8 cellular contexts compared by ENCODE assay signal in genomic region chr19:1265611-1266115, GRCh38. TPM values are rescaled to one million over a fixed set of nuclear protein-coding genes. Genes with fewer than 3 reads are reported as not detected.
DNase-seq lines count a peak whose midpoint lies in the region; ATAC-seq and TF ChIP-seq lines count a peak whose summit lies in the region.

No MANE protein-coding gene starts in this region.

- no peaks in the 10 kb centered on the region for H3K9me3 Mint-ChIP-seq in activated CD4-positive, alpha-beta T cell treated with anti-CD3 and anti-CD28 coated beads for 36 hours (ENCODE audit: low read depth)
- no peaks in the 10 kb centered on the region for H3K9me3 Mint-ChIP-seq in mesothelial cell of epicardium

- ATAC-seq in activated CD4-positive, alpha-beta T cell treated with anti-CD3 and anti-CD28 coated beads for 36 hours = peak; percentile 1
- ATAC-seq in upper lobe of right lung (no peak), GM19035 (IDR thresholded peaks at IDR 0.05; ENCODE audit: unreplicated experiment) (no peak)

- peaks cover 19% of the 10 kb centered on the region for H3K36me3 Mint-ChIP-seq in activated CD4-positive, alpha-beta T cell treated with anti-CD3 and anti-CD28 coated beads for 36 hours (ENCODE audit: low read depth)
- peaks cover 2% of the 10 kb centered on the region for H3K36me3 Mint-ChIP-seq in mesothelial cell of epicardium

- H3K27ac ChIP-seq in upper lobe of right lung = peak overlapping the region; percentile 80

- POLR2A ChIA-PET in activated CD4-positive, alpha-beta T cell treated with anti-CD3 and anti-CD28 coated beads for 36 hours (lab: Charles Lee) = interaction anchor here (1.1 to 1.8 kb wide), 2 partner anchors 19 to 21 kb away, joined by 3 to 36 read pairs; no protein-coding TSS in a partner anchor

- H3K36me3 ChIP-seq in upper lobe of right lung = peaks cover 3% of the 10 kb centered on the region

- TF ChIP-seq CTCF in mesothelial cell of epicardium (IDR thresholded peaks at IDR 0.05; ENCODE audit: unreplicated experiment) (no peak), upper lobe of right lung (IDR thresholded peaks at IDR 0.05) (no peak)

- peaks cover 59% of the 10 kb centered on the region for H3K4me1 ChIP-seq in upper lobe of right lung

- no peaks in the 10 kb centered on the region for H3K9me3 ChIP-seq in upper lobe of right lung

- H3K27me3 ChIP-seq in upper lobe of right lung = no peaks in the 10 kb centered on the region

- CTCF ChIA-PET in activated CD4-positive, alpha-beta T cell treated with anti-CD3 and anti-CD28 coated beads for 36 hours (lab: Charles Lee) = interaction anchor here (1.0 to 7.2 kb wide), 5 partner anchors 12 to 189 kb away, joined by 3 to 163 read pairs (median 9); partner anchors contain the start of gene ATP5F1D

- DNase-seq in activated CD4-positive, alpha-beta T cell treated with anti-CD3 and anti-CD28 coated beads for 36 hours = peak; percentile 65
- DNase-seq in activated CD4-positive, alpha-beta T cell treated with anti-CD3 and anti-CD28 coated beads, Interleukin-2, amount 50 U/mL, for 1 hour = no peak
- DNase-seq in T1000 (lab: John Stamatoyannopoulos, UW) (peak; percentile 97), ecto neural progenitor cell (ENCODE audit: low spot score) (peak; percentile 72), mesothelial cell of epicardium (ENCODE audit: low spot score in 2 of 2, unreplicated experiment in 2 of 2) (no peak), upper lobe of right lung (peak; percentile 84), NCI-H1930 (lab: John Stamatoyannopoulos, UW) (no peak)

- H3K27me3 Mint-ChIP-seq in activated CD4-positive, alpha-beta T cell treated with anti-CD3 and anti-CD28 coated beads for 36 hours = no peaks in the 10 kb centered on the region
- peaks cover 4% of the 10 kb centered on the region for H3K27me3 Mint-ChIP-seq in mesothelial cell of epicardium (ENCODE audit: low read depth)

- H3K4me1 Mint-ChIP-seq in activated CD4-positive, alpha-beta T cell treated with anti-CD3 and anti-CD28 coated beads for 36 hours = peaks cover 53% of the 10 kb centered on the region
- peaks cover 59% of the 10 kb centered on the region for H3K4me1 Mint-ChIP-seq in mesothelial cell of epicardium

- H3K4me3 Mint-ChIP-seq in activated CD4-positive, alpha-beta T cell treated with anti-CD3 and anti-CD28 coated beads for 36 hours = peak overlapping the region; percentile 17
- peak overlapping the region; percentile 55 for H3K4me3 Mint-ChIP-seq in mesothelial cell of epicardium

- no peak overlapping the region for H3K27ac Mint-ChIP-seq in activated CD4-positive, alpha-beta T cell treated with anti-CD3 and anti-CD28 coated beads for 36 hours
- H3K27ac Mint-ChIP-seq in mesothelial cell of epicardium = peak overlapping the region; percentile 97

- peak overlapping the region; percentile 58 for H3K4me3 ChIP-seq in upper lobe of right lung

- intact Hi-C loops in activated CD4-positive, alpha-beta T cell treated with anti-CD3 and anti-CD28 coated beads for 36 hours (cut with DNase I, micrococcal nuclease) = loop anchor here (1.0 to 10.0 kb wide), 5 partner anchors 16 to 829 kb away; partner anchors contain the start of genes IZUMO4 (in 1 of the 2), KLF16 (in 1 of the 2), MOB3A (in 1 of the 2) and POLR2E (in 1 of the 2)
- intact Hi-C loops in upper lobe of right lung (cut with DNase I) = no loop called here

RNA-seq across cellular contexts. Expression of gene CIRBP, which starts 3.5 kb away (rescaled TPM):
- total RNA-seq in activated CD4-positive, alpha-beta T cell treated with anti-CD3 and anti-CD28 coated beads for 36 hours = 100 to 1,000 TPM; 123 to 188 TPM
- 659 to 674 TPM (median 670 TPM) in 3 replicates for total RNA-seq in mesothelial cell of epicardium
- 322 TPM for total RNA-seq in upper lobe of right lung

RNA-seq across cellular contexts. Expression of gene FAM174C, which starts 9.7 kb away (rescaled TPM):
- total RNA-seq in activated CD4-positive, alpha-beta T cell treated with anti-CD3 and anti-CD28 coated beads for 36 hours = 10 to 100 TPM; 75.3 to 88.3 TPM
- total RNA-seq in mesothelial cell of epicardium (24.4 to 25.8 TPM (median 25.5 TPM) in 3 replicates), upper lobe of right lung (41.4 TPM)

RNA-seq across cellular contexts. Expression of gene MIDN, which starts 17.3 kb away (rescaled TPM):
- total RNA-seq in activated CD4-positive, alpha-beta T cell treated with anti-CD3 and anti-CD28 coated beads for 36 hours = 10 to 100 TPM; 46.5 to 47.9 TPM
- total RNA-seq in mesothelial cell of epicardium (168 to 177 TPM (median 172 TPM) in 3 replicates), upper lobe of right lung (135 TPM)

RNA-seq across cellular contexts. Expression of gene EFNA2, which starts 20.0 kb away (rescaled TPM):
- total RNA-seq in activated CD4-positive, alpha-beta T cell treated with anti-CD3 and anti-CD28 coated beads for 36 hours = not detected
- total RNA-seq in mesothelial cell of epicardium = 13.1 to 15.0 TPM (median 14.0 TPM) in 3 replicates
- total RNA-seq in upper lobe of right lung = not detected

RNA-seq across cellular contexts. Expression of gene ATP5F1D, which starts 24.1 kb away (rescaled TPM):
- total RNA-seq in activated CD4-positive, alpha-beta T cell treated with anti-CD3 and anti-CD28 coated beads for 36 hours = 100 to 1,000 TPM; 161 to 180 TPM
- total RNA-seq in mesothelial cell of epicardium (105 to 115 TPM (median 108 TPM) in 3 replicates), upper lobe of right lung (126 TPM)

Comparison
In these comparisons a context has a peak if more than half of its experiments do, and no peak if none do; other contexts are left out.
1. DNase-seq: peak in activated CD4-positive, alpha-beta T cell treated with anti-CD3 and anti-CD28 coated beads for 36 hours (single experiment), T1000 (single experiment), ecto neural progenitor cell (single experiment) and upper lobe of right lung (single experiment); none in activated CD4-positive, alpha-beta T cell treated with anti-CD3 and anti-CD28 coated beads, Interleukin-2, amount 50 U/mL, for 1 hour (single experiment), mesothelial cell of epicardium (0 of 2) and NCI-H1930 (0 of 2).